ENCODE assay signal across 19 cellular contexts in genomic region chr20:34269996-34270627, GRCh38. TPM values are rescaled to one million over a fixed set of nuclear protein-coding genes. Genes with fewer than 3 reads are reported as not detected.
A peak's percentile ranks its signal among the peaks of the same experiment; 100 is the strongest.
DNase-seq lines count a peak whose midpoint lies in the region; ATAC-seq, FAIRE-seq and TF ChIP-seq lines count a peak whose summit lies in the region.
"Had no signal": no experiment of that assay in that cellular context is flagged by ENCODE, and none has a peak within 500 bp of the region (broad histone marks: within the 10 kb centered on the region; RNA-seq: fewer than 3 reads in every experiment).

No MANE protein-coding gene starts in this region.

- in situ Hi-C loops in Panc1 (cut with HindIII; ENCODE audit: low pct_unique_long_range_greater_than_20kb, low sequenced_read_pairs) (no loop called here), HepG2 (cut with HindIII; ENCODE audit: extremely low pct_ligation_motif_present, low pct_unique_long_range_greater_than_20kb) (no loop called here)

- CTCF ChIA-PET in Panc1 (lab: Charles Lee): no interaction called here
- CTCF ChIA-PET in HepG2 (lab: Yijun Ruan, JAX; ENCODE audit: low intra/inter-chr PET ratio, low total read pairs): no interaction called here

- H3K4me1 ChIP-seq in Panc1 (ENCODE audit: control insufficient read depth, insufficient read depth, low read length) (no peaks in the 10 kb centered on the region), HepG2 (ENCODE audit: insufficient read depth, low read length) (no peaks in the 10 kb centered on the region), uterus (no peaks in the 10 kb centered on the region), spleen (peaks cover 0 to 21% (median 15%) of the 10 kb centered on the region in 6 donors)
- H3K4me1 ChIP-seq: parathyroid adenoma had no signal

- no peaks in the 10 kb centered on the region for H3K9me3 Mint-ChIP-seq in chondrocyte (ENCODE audit: low read depth)
- H3K9me3 Mint-ChIP-seq: activated naive CD4-positive, alpha-beta T cell treated with anti-CD3 and anti-CD28 coated beads for 36 hours; IgD-negative memory B cell had no signal

- POLR2A ChIA-PET in Panc1 (lab: Charles Lee): no interaction called here
- POLR2A ChIA-PET in HepG2 (lab: Yijun Ruan, JAX): interaction anchor here (0.7 kb wide), 2 partner anchors 10 to 27 kb away, joined by 3 to 4 read pairs; no protein-coding TSS in a partner anchor

- H3K4me3 Mint-ChIP-seq in chondrocyte (ENCODE audit: unreplicated experiment): no peak overlapping the region
- H3K4me3 Mint-ChIP-seq: activated naive CD4-positive, alpha-beta T cell treated with anti-CD3 and anti-CD28 coated beads for 36 hours had no signal

- intact Hi-C loops in Panc1 (cut with micrococcal nuclease; ENCODE audit: unreplicated experiment) (no loop called here), HepG2 (cut with micrococcal nuclease; ENCODE audit: unreplicated experiment) (no loop called here), uterus (cut with DNase I; ENCODE audit: low total_unique reads) (no loop called here), spleen (cut with DNase I; ENCODE audit: low total_unique reads) (no loop called here)

- TF ChIP-seq CTCF in Panc1 (IDR thresholded peaks at IDR 0.05): no peak
- TF ChIP-seq CTCF in HepG2 (CRISPR knock-in tag; IDR thresholded peaks at IDR 0.05): no peak
- no peak for TF ChIP-seq CTCF in uterus (IDR thresholded peaks at IDR 0.05)
- TF ChIP-seq CTCF in spleen (IDR thresholded peaks at IDR 0.05 in 8 of 11, conservative IDR thresholded peaks at IDR 0.05 in 3 of 11): no peak
- TF ChIP-seq CTCF in chondrocyte (IDR thresholded peaks at IDR 0.05): no peak

- no peak overlapping the region for H3K4me2 ChIP-seq in HepG2 (ENCODE audit: low read depth, low read length)

- H2AFZ ChIP-seq in HepG2 (ENCODE audit: low read length): no peak overlapping the region

- no peaks in the 10 kb centered on the region for H3K27me3 Mint-ChIP-seq in chondrocyte (ENCODE audit: low read depth)

- H3K4me3 ChIP-seq in Panc1 (ENCODE audit: low read depth in 2 of 2, low read length in 2 of 2) (no peak overlapping the region), HepG2 (replicated peaks in 1 of 3; ENCODE audit: insufficient read depth in 1 of 3, low read depth in 2 of 3, low read length in 3 of 3) (no peak overlapping the region), uterus (no peak overlapping the region), spleen (no peak overlapping the region)
- H3K4me3 ChIP-seq: mucosa of descending colon had no signal

- no peak overlapping the region for H3K27ac ChIP-seq in Panc1 (ENCODE audit: low read length)
- H3K27ac ChIP-seq in HepG2 (ENCODE audit: extremely low read length, insufficient read depth, low read length): no peak overlapping the region
- H3K27ac ChIP-seq in uterus: peak overlapping the region in 1 of 2 donors; percentile 50
- no peak overlapping the region for H3K27ac ChIP-seq in spleen
- H3K27ac ChIP-seq: parathyroid adenoma had no signal

- peaks cover 21% of the 10 kb centered on the region for H3K4me1 Mint-ChIP-seq in chondrocyte (ENCODE audit: low read depth)

- no peaks in the 10 kb centered on the region for H4K20me1 ChIP-seq in HepG2 (ENCODE audit: insufficient read depth, low read length)

- no peak for DNase-seq in Panc1 (ENCODE audit: low read depth, low spot score)
- no peak for DNase-seq in HepG2 (ENCODE audit: low spot score)
- DNase-seq in uterus: peak; percentile 22 to 80
- DNase-seq in spleen: no peak
- no peak for DNase-seq in chondrocyte (ENCODE audit: low spot score)
- DNase-seq: activated CD8-positive, alpha-beta memory T cell treated with anti-CD3 and anti-CD28 coated beads for 24 hours; activated naive CD4-positive, alpha-beta T cell treated with anti-CD3 and anti-CD28 coated beads for 36 hours; esophagus squamous epithelium; GDM1; GOT3; NCI-H1417 treated with DMSO at 0.1 percent for 48 hours; NCI-H446 had no signal

- TF ChIP-seq RAD21 in HepG2 (CRISPR knock-in tag; IDR thresholded peaks at IDR 0.05): no peak

- no peak for TF ChIP-seq POLR2A in HepG2 (IDR thresholded peaks at IDR 0.05; ENCODE audit: insufficient read depth in 1 of 2, low read depth in 2 of 2, low read length in 2 of 2)
- TF ChIP-seq POLR2A in uterus (IDR thresholded peaks at IDR 0.05): no peak
- TF ChIP-seq POLR2A in spleen (IDR thresholded peaks at IDR 0.05): no peak

- no peak overlapping the region for H3K27ac Mint-ChIP-seq in chondrocyte (ENCODE audit: unreplicated experiment)
- H3K27ac Mint-ChIP-seq: activated naive CD4-positive, alpha-beta T cell treated with anti-CD3 and anti-CD28 coated beads for 36 hours; IgD-negative memory B cell had no signal

- H3K9me3 ChIP-seq in Panc1 (ENCODE audit: control insufficient read depth, insufficient read depth, low read depth, low read length) (no peaks in the 10 kb centered on the region), HepG2 (ENCODE audit: low read length) (no peaks in the 10 kb centered on the region), uterus (no peaks in the 10 kb centered on the region), spleen (no peaks in the 10 kb centered on the region)
- H3K9me3 ChIP-seq: esophagus squamous epithelium, mucosa of descending colon had no signal

- WGBS in HepG2 (ENCODE audit: low lambda C conversion rate): 97% methylated on average over 9 of the region's 9 CpGs
- WGBS in spleen, 5 donors: 89 to 97% (median 91%) methylated on average over 9 of the region's 9 CpGs

- no peak overlapping the region for H3K9ac ChIP-seq in HepG2 (ENCODE audit: insufficient read depth, low read depth, low read length)
- H3K9ac ChIP-seq: parathyroid adenoma had no signal

- H3K79me2 ChIP-seq in HepG2 (ENCODE audit: insufficient read depth, low read length): no peaks in the 10 kb centered on the region
- H3K79me2 ChIP-seq: parathyroid adenoma had no signal

- FAIRE-seq in endometrium (lab: Jason Lieb, UNC) (peak; percentile 82), HepG2 (lab: Jason Lieb, UNC) (no peak)

- BruUV-seq in Panc1 (replicated peaks; lab: Mats Ljungman, UMichigan) (TSS peak; percentile 55), HepG2 (replicated peaks; lab: Mats Ljungman, UMichigan) (no TSS peak)

- TF ChIP-seq EP300 in HepG2 (IDR thresholded peaks at IDR 0.05; ENCODE audit: low read depth in 2 of 2, low read length in 2 of 2) (no peak), HepG2 (CRISPR knock-in tag; IDR thresholded peaks at IDR 0.05; ENCODE audit: borderline replicate concordance) (no peak)

- no peaks in the 10 kb centered on the region for H3K36me3 ChIP-seq in Panc1 (ENCODE audit: control insufficient read depth, insufficient read depth, low read length)
- peaks cover 9 to 18% of the 10 kb centered on the region in 2 experiments for H3K36me3 ChIP-seq in HepG2 (replicated peaks in 1 of 2; ENCODE audit: control insufficient read depth in 1 of 2, insufficient read depth in 2 of 2, low read length in 2 of 2)
- no peaks in the 10 kb centered on the region for H3K36me3 ChIP-seq in uterus
- peaks cover 0 to 27% (median 0%) of the 10 kb centered on the region in 6 donors for H3K36me3 ChIP-seq in spleen

- ATAC-seq in Panc1 (no peak), HepG2 (no peak; the same call in 2 of the 3 replicates), GM18502 (IDR thresholded peaks at IDR 0.05; ENCODE audit: poor library complexity, unreplicated experiment) (no peak)

- peaks cover 13% of the 10 kb centered on the region for H3K36me3 Mint-ChIP-seq in chondrocyte (ENCODE audit: low read depth)

- no peaks in the 10 kb centered on the region for H3K27me3 ChIP-seq in Panc1 (ENCODE audit: control insufficient read depth, insufficient read depth, low read length)
- H3K27me3 ChIP-seq in HepG2 (ENCODE audit: control insufficient read depth in 1 of 2, insufficient read depth in 2 of 2, low read length in 2 of 2): no peaks in the 10 kb centered on the region
- H3K27me3 ChIP-seq in uterus: no peaks in the 10 kb centered on the region
- peaks cover 0 to 16% (median 0%) of the 10 kb centered on the region in 7 donors for H3K27me3 ChIP-seq in spleen (replicated peaks in 1 of 7)
- H3K27me3 ChIP-seq: esophagus squamous epithelium had no signal

RNA-seq across cellular contexts. Expression of gene ASIP, which starts 28.9 kb away (rescaled TPM):
- total RNA-seq in Panc1 (2021; ENCODE audit: unreplicated experiment) (not detected), HepG2 (2016; rRNA removed; fragmentation: Illumina TruSeq; extraction: Trizol) (not detected in 2 replicates), uterus (not detected), spleen (not detected), chondrocyte (not detected in 3 replicates)
- not detected for polyA plus RNA-seq in Panc1 (2012; ENCODE audit: insufficient read length)
- total RNA-seq in HepG2 (2016; cell fraction: cytosol; rRNA removed; fragmentation: Illumina TruSeq; extraction: Trizol; ENCODE audit: low read depth): not detected in 2 replicates
- not detected in 2 replicates for total RNA-seq in HepG2 (2016; cell fraction: insoluble cytoplasmic fraction; rRNA removed; fragmentation: Illumina TruSeq; extraction: Trizol)
- not detected in 2 replicates for total RNA-seq in HepG2 (2016; cell fraction: membrane; rRNA removed; fragmentation: Illumina TruSeq; extraction: Trizol)
- total RNA-seq in HepG2 (2016; cell fraction: nucleus; rRNA removed; fragmentation: Illumina TruSeq; extraction: Trizol): not detected in 2 replicates
- polyA plus RNA-seq in HepG2 (2011; rRNA removed) (not detected in 2 replicates), spleen (1 to 10 TPM in 2 of 3 donors, under 1 TPM in 1; 0.63 to 2.7 (median 1.7) TPM)
- polyA plus RNA-seq in HepG2 (2011; cell fraction: cytosol; rRNA removed): not detected in 2 replicates
- polyA plus RNA-seq in HepG2 (2011; cell fraction: nucleus; rRNA removed): not detected in 2 replicates
- polyA plus RNA-seq in HepG2 (2012): not detected in 2 replicates
- polyA plus RNA-seq in HepG2 (2016; cell fraction: cytosol; fragmentation: Illumina TruSeq; extraction: Trizol; ENCODE audit: low read depth): not detected in 2 replicates
- not detected in 2 replicates for polyA plus RNA-seq in HepG2 (2016; cell fraction: insoluble cytoplasmic fraction; fragmentation: Illumina TruSeq; extraction: Trizol; ENCODE audit: low read depth)
- polyA plus RNA-seq in HepG2 (2016; cell fraction: membrane; fragmentation: Illumina TruSeq; extraction: Trizol; ENCODE audit: low read depth): 0.39 TPM in 1 of 2 replicates, not detected in the other
- polyA plus RNA-seq in HepG2 (2016; cell fraction: nucleus; fragmentation: Illumina TruSeq; extraction: Trizol; ENCODE audit: insufficient read depth, low read depth): not detected in 2 replicates
- polyA minus RNA-seq in HepG2 (2011; rRNA and poly(A)+ RNA removed; ENCODE audit: low replicate concordance): not detected in 2 replicates
- not detected in 2 replicates for polyA minus RNA-seq in HepG2 (2011; cell fraction: cytosol; rRNA and poly(A)+ RNA removed)
- not detected in 2 replicates for polyA minus RNA-seq in HepG2 (2011; cell fraction: nucleus; rRNA and poly(A)+ RNA removed)
- total RNA-seq: activated naive CD4-positive, alpha-beta T cell treated with anti-CD3 and anti-CD28 coated beads for 36 hours; cerebellum; esophagus squamous epithelium; mucosa of descending colon; urinary bladder had no signal
- polyA plus RNA-seq: IgD-negative memory B cell had no signal

RNA-seq across cellular contexts. Expression of gene AHCY, which starts 33.0 kb away (rescaled TPM):
- 171 TPM for total RNA-seq in Panc1 (2021; ENCODE audit: unreplicated experiment)
- 207 TPM for polyA plus RNA-seq in Panc1 (2012; ENCODE audit: insufficient read length)
- total RNA-seq in HepG2 (2016; rRNA removed; fragmentation: Illumina TruSeq; extraction: Trizol): 407 and 447 TPM in 2 replicates
- 184 and 192 TPM in 2 replicates for total RNA-seq in HepG2 (2016; cell fraction: cytosol; rRNA removed; fragmentation: Illumina TruSeq; extraction: Trizol; ENCODE audit: low read depth)
- total RNA-seq in HepG2 (2016; cell fraction: insoluble cytoplasmic fraction; rRNA removed; fragmentation: Illumina TruSeq; extraction: Trizol): 393 and 407 TPM in 2 replicates
- total RNA-seq in HepG2 (2016; cell fraction: membrane; rRNA removed; fragmentation: Illumina TruSeq; extraction: Trizol): 419 and 431 TPM in 2 replicates
- 242 and 265 TPM in 2 replicates for total RNA-seq in HepG2 (2016; cell fraction: nucleus; rRNA removed; fragmentation: Illumina TruSeq; extraction: Trizol)
- 419 and 492 TPM in 2 replicates for polyA plus RNA-seq in HepG2 (2011; rRNA removed)
- 522 and 613 TPM in 2 replicates for polyA plus RNA-seq in HepG2 (2011; cell fraction: cytosol; rRNA removed)
- 339 and 378 TPM in 2 replicates for polyA plus RNA-seq in HepG2 (2011; cell fraction: nucleus; rRNA removed)
- polyA plus RNA-seq in HepG2 (2012): 339 and 364 TPM in 2 replicates
- 232 and 234 TPM in 2 replicates for polyA plus RNA-seq in HepG2 (2016; cell fraction: cytosol; fragmentation: Illumina TruSeq; extraction: Trizol; ENCODE audit: low read depth)
- 393 and 446 TPM in 2 replicates for polyA plus RNA-seq in HepG2 (2016; cell fraction: insoluble cytoplasmic fraction; fragmentation: Illumina TruSeq; extraction: Trizol; ENCODE audit: low read depth)
- polyA plus RNA-seq in HepG2 (2016; cell fraction: membrane; fragmentation: Illumina TruSeq; extraction: Trizol; ENCODE audit: low read depth): 384 and 399 TPM in 2 replicates
- 372 and 382 TPM in 2 replicates for polyA plus RNA-seq in HepG2 (2016; cell fraction: nucleus; fragmentation: Illumina TruSeq; extraction: Trizol; ENCODE audit: insufficient read depth, low read depth)
- polyA minus RNA-seq in HepG2 (2011; rRNA and poly(A)+ RNA removed; ENCODE audit: low replicate concordance): 730 and 1,221 TPM in 2 replicates
- 306 and 309 TPM in 2 replicates for polyA minus RNA-seq in HepG2 (2011; cell fraction: cytosol; rRNA and poly(A)+ RNA removed)
- 166 and 188 TPM in 2 replicates for polyA minus RNA-seq in HepG2 (2011; cell fraction: nucleus; rRNA and poly(A)+ RNA removed)
- total RNA-seq in uterus: 10 to 100 TPM; 53.8 to 82.7 (median 73.3) TPM
- total RNA-seq in spleen: 10 to 100 TPM; 35.0 to 56.0 (median 46.3) TPM
- 10 to 100 TPM; 45.9 to 67.1 (median 55.2) TPM for polyA plus RNA-seq in spleen
- total RNA-seq in chondrocyte: 98.0 to 166 TPM (median 162 TPM) in 3 replicates

Comparison
In these comparisons a context has a peak if more than half of its experiments do, and no peak if none do; other contexts are left out.
1. DNase-seq: peak in uterus (2 of 2); none in Panc1 (single experiment), HepG2 (single experiment), spleen (single experiment) and chondrocyte (single experiment).